In genomic region chr19:17333611-17334413, GRCh38 we compare ENCODE assay signal across 8 cellular contexts. TPM values are rescaled to one million over a fixed set of nuclear protein-coding genes. Genes with fewer than 3 reads are reported as not detected.
DNase-seq lines count a peak whose midpoint lies in the region; ATAC-seq and TF ChIP-seq lines count a peak whose summit lies in the region.

No MANE protein-coding gene starts in this region.

- H3K27me3 Mint-ChIP-seq in Caco-2 (ENCODE audit: insufficient read depth, unreplicated experiment) (no peaks in the 10 kb centered on the region), WTC11 (ENCODE audit: low read depth) (peaks cover 5% of the 10 kb centered on the region)

- DNase-seq in Caco-2 (no peak), WTC11 (ENCODE audit: low spot score) (peak; percentile 61), mesenchymal stem cell (peak; percentile 88), NCI-H1417 treated with DMSO at 0.1 percent for 48 hours (lab: John Stamatoyannopoulos, UW) (no peak)
- DNase-seq in central memory CD4-positive, alpha-beta T cell: peak; percentile 65
- DNase-seq in stimulated activated CD8-positive, alpha-beta memory T cell treated with anti-CD3 and anti-CD28 coated beads, Interleukin-7, amount 100 ng/mL, for 24 hours (ENCODE audit: low read depth): peak; percentile 59

- POLR2A ChIA-PET in Caco-2 (lab: Charles Lee): interaction anchor here (0.6 to 1.3 kb wide), 2 partner anchors 25 to 743 kb away, joined by 4 to 6 read pairs; partner anchors contain the start of gene DDA1
- POLR2A ChIA-PET in WTC11 (lab: Charles Lee): interaction anchor here (0.6 to 1.9 kb wide), 8 partner anchors 11 to 92 kb away, joined by 3 to 11 read pairs (median 4); partner anchors contain the start of genes BABAM1, DDA1 and MRPL34

- peak overlapping the region; percentile 45 to 85 for H3K18ac ChIP-seq in mesenchymal stem cell (ENCODE audit: low read depth in 1 of 2, low read length in 2 of 2)

- H2AK5ac ChIP-seq in mesenchymal stem cell (ENCODE audit: low read length, severe bottlenecking): no peak overlapping the region

- H2BK15ac ChIP-seq in mesenchymal stem cell (ENCODE audit: low read depth, poor library complexity, severe bottlenecking): peak overlapping the region; percentile 80

- H3K14ac ChIP-seq in mesenchymal stem cell (ENCODE audit: low read length in 2 of 2): peak overlapping the region in 1 of 2 experiments; percentile 89

- H2BK5ac ChIP-seq in mesenchymal stem cell (ENCODE audit: low read depth, low read length, poor library complexity, severe bottlenecking): no peak overlapping the region

- TF ChIP-seq CTCF in Caco-2 (IDR thresholded peaks at IDR 0.05; ENCODE audit: insufficient read depth in 1 of 2, low read depth in 1 of 2, low read length in 1 of 2, severe bottlenecking in 1 of 2, unreplicated experiment in 1 of 2) (no peak), WTC11 (IDR thresholded peaks at IDR 0.05) (no peak)

- H3K27ac ChIP-seq in HUES6 (ENCODE audit: low read depth, low read length) (no peak overlapping the region), mesenchymal stem cell (ENCODE audit: low read length, poor library complexity, severe bottlenecking) (no peak overlapping the region)

- H2BK120ac ChIP-seq in mesenchymal stem cell (ENCODE audit: low read depth, low read length): peak overlapping the region; percentile 23

- intact Hi-C loops in Caco-2 (cut with micrococcal nuclease; ENCODE audit: unreplicated experiment): no loop called here

- H3K4me2 ChIP-seq in mesenchymal stem cell (ENCODE audit: low read length, poor library complexity, severe bottlenecking): peak overlapping the region; percentile 90

- H3K4me3 ChIP-seq in Caco-2 (ENCODE audit: low read depth, low read length): peak overlapping the region; percentile 74
- H3K4me3 ChIP-seq in HUES6 (ENCODE audit: low read depth, low read length): peak overlapping the region; percentile 82
- peak overlapping the region; percentile 83 to 88 for H3K4me3 ChIP-seq in mesenchymal stem cell (ENCODE audit: insufficient read depth in 1 of 2, low read depth in 1 of 2, low read length in 2 of 2)

- 34% methylated on average over 52 of the region's 52 CpGs for WGBS in mesenchymal stem cell

- peak overlapping the region in 1 of 2 experiments; percentile 66 for H2BK12ac ChIP-seq in mesenchymal stem cell (ENCODE audit: low read length in 2 of 2)

- H3K4ac ChIP-seq in mesenchymal stem cell (ENCODE audit: low read depth in 1 of 2, low read length in 2 of 2): peak overlapping the region; percentile 35 to 94

- CTCF ChIA-PET in Caco-2 (lab: Charles Lee) (interaction anchor here (1.2 kb wide), 1 partner anchor 42 kb away, joined by 4 read pairs; no protein-coding TSS in a partner anchor), WTC11 (lab: Charles Lee) (interaction anchor here (0.8 to 3.7 kb wide), 16 partner anchors 12 to 162 kb away, joined by 3 to 27 read pairs (median 4); partner anchors contain the start of genes ABHD8, BABAM1, CCDC194 and DDA1)

- peak overlapping the region; percentile 67 for H4K8ac ChIP-seq in mesenchymal stem cell (ENCODE audit: low read length)

- peaks cover 42% of the 10 kb centered on the region for H3K36me3 Mint-ChIP-seq in Caco-2 (ENCODE audit: insufficient read depth, unreplicated experiment)
- peaks cover 11% of the 10 kb centered on the region for H3K36me3 Mint-ChIP-seq in WTC11

- H3K79me1 ChIP-seq in mesenchymal stem cell (replicated peaks; ENCODE audit: low read length, poor library complexity, severe bottlenecking): peaks cover 22% of the 10 kb centered on the region

- H3K27ac Mint-ChIP-seq in Caco-2 (ENCODE audit: unreplicated experiment): no peak overlapping the region
- H3K27ac Mint-ChIP-seq in WTC11: no peak overlapping the region; the same call in 1 of the 2 replicates

- H3K9me3 Mint-ChIP-seq in Caco-2 (ENCODE audit: unreplicated experiment) (no peaks in the 10 kb centered on the region), WTC11 (peaks cover 5% of the 10 kb centered on the region)

- peak; percentile 3 for ATAC-seq in WTC11
- ATAC-seq in GM18909 (IDR thresholded peaks at IDR 0.05; ENCODE audit: poor library complexity, unreplicated experiment): no peak

- H3K27me3 ChIP-seq in Caco-2 (replicated peaks; ENCODE audit: control insufficient read depth, insufficient read depth, low read length): no peaks in the 10 kb centered on the region
- peaks cover 15% of the 10 kb centered on the region for H3K27me3 ChIP-seq in HUES6 (ENCODE audit: control insufficient read depth, insufficient read depth, low read length)
- no peaks in the 10 kb centered on the region for H3K27me3 ChIP-seq in mesenchymal stem cell (ENCODE audit: control insufficient read depth in 1 of 2, insufficient read depth in 1 of 2, low read length in 2 of 2)

- peak overlapping the region; percentile 65 for H3K9ac ChIP-seq in HUES6 (ENCODE audit: low read length)
- peak overlapping the region; percentile 78 for H3K9ac ChIP-seq in mesenchymal stem cell (ENCODE audit: low read length)

- no TSS peak for BruUV-seq in Caco-2 (replicated peaks; lab: Mats Ljungman, UMichigan)

- H3K4me3 Mint-ChIP-seq in Caco-2 (ENCODE audit: unreplicated experiment) (peak overlapping the region; percentile 91), WTC11 (peak overlapping the region; percentile 99)

- H4K91ac ChIP-seq in mesenchymal stem cell (ENCODE audit: low read length): peak overlapping the region; percentile 76

- no peaks in the 10 kb centered on the region for H3K4me1 Mint-ChIP-seq in Caco-2 (ENCODE audit: low read depth, unreplicated experiment)
- H3K4me1 Mint-ChIP-seq in WTC11: peaks cover 32% of the 10 kb centered on the region

- H3K36me3 ChIP-seq in Caco-2 (ENCODE audit: control insufficient read depth, insufficient read depth, low read length): peaks cover 1% of the 10 kb centered on the region; the same call in 1 of the 2 replicates
- no peaks in the 10 kb centered on the region for H3K36me3 ChIP-seq in HUES6 (ENCODE audit: control insufficient read depth, insufficient read depth, low read length)
- peaks cover 18 to 40% of the 10 kb centered on the region in 2 experiments for H3K36me3 ChIP-seq in mesenchymal stem cell (ENCODE audit: control insufficient read depth in 1 of 2, insufficient read depth in 2 of 2, low read depth in 1 of 2, low read length in 2 of 2)

- H3K9me3 ChIP-seq in Caco-2 (no peaks in the 10 kb centered on the region), HUES6 (ENCODE audit: control insufficient read depth, insufficient read depth, low read depth, low read length) (no peaks in the 10 kb centered on the region), mesenchymal stem cell (ENCODE audit: control insufficient read depth, low read length) (no peaks in the 10 kb centered on the region)

- H3K4me1 ChIP-seq in Caco-2 (peaks cover 19% of the 10 kb centered on the region; the same call in 1 of the 2 replicates), HUES6 (ENCODE audit: control insufficient read depth, insufficient read depth, low read length) (peaks cover 17% of the 10 kb centered on the region), mesenchymal stem cell (ENCODE audit: control insufficient read depth, insufficient read depth, low read depth, low read length) (peaks cover 37% of the 10 kb centered on the region)

- peak overlapping the region; percentile 86 for H2AFZ ChIP-seq in mesenchymal stem cell (ENCODE audit: low read depth, low read length)

- peak overlapping the region in 1 of 2 experiments; percentile 73 for H3K23ac ChIP-seq in mesenchymal stem cell (ENCODE audit: low read length in 2 of 2)

TF ChIP-seq in WTC11, 78 proteins besides CTCF, POLR2A, EP300 and RAD21 (continues in another document):
- TF ChIP-seq TEAD1 (CRISPR knock-in tag; IDR thresholded peaks at IDR 0.05) (no peak), ERG (CRISPR knock-in tag; IDR thresholded peaks at IDR 0.05) (0 out of 2 replicates have a peak, but pooled peaks have one; percentile 38), ETV6 (CRISPR knock-in tag; IDR thresholded peaks at IDR 0.05) (no peak), ESRRA (CRISPR knock-in tag; IDR thresholded peaks at IDR 0.05; ENCODE audit: borderline replicate concordance) (peak; percentile 59; the same call in 1 of the 2 replicates), IRF2 (CRISPR knock-in tag; IDR thresholded peaks at IDR 0.05; ENCODE audit: borderline replicate concordance, low read depth) (no peak), GTF2I (CRISPR knock-in tag; conservative IDR thresholded peaks at IDR 0.05) (0 out of 2 replicates have a peak, but pooled peaks have one; percentile 76), HMGA2 (CRISPR knock-in tag; IDR thresholded peaks at IDR 0.05) (no peak), ZNF671 (CRISPR knock-in tag; IDR thresholded peaks at IDR 0.05) (no peak), RELA (CRISPR knock-in tag; IDR thresholded peaks at IDR 0.05; ENCODE audit: borderline replicate concordance) (peak; percentile 9; the same call in 1 of the 2 replicates), KAT7 (CRISPR knock-in tag; IDR thresholded peaks at IDR 0.05; ENCODE audit: borderline replicate concordance) (no peak)

RNA-seq across cellular contexts. Expression of gene ANO8, which starts 0.8 kb away (rescaled TPM):
- total RNA-seq in Caco-2 (2022) (11.5 TPM in 2 replicates), WTC11 (2021) (30.5 to 35.4 TPM (median 32.6 TPM) in 3 replicates)
- polyA plus RNA-seq in mesenchymal stem cell (2013, experiment 1 of 2): 5.5 TPM
- polyA plus RNA-seq in mesenchymal stem cell (2013, experiment 2 of 2): 5.3 TPM

RNA-seq across cellular contexts. Expression of gene GTPBP3, which starts 3.5 kb away (rescaled TPM):
- total RNA-seq in Caco-2 (2022) (50.1 and 50.7 TPM in 2 replicates), WTC11 (2021) (79.1 to 93.0 TPM (median 80.8 TPM) in 3 replicates)
- polyA plus RNA-seq in mesenchymal stem cell (2013, experiment 1 of 2): 8.4 TPM
- 8.6 TPM for polyA plus RNA-seq in mesenchymal stem cell (2013, experiment 2 of 2)

RNA-seq across cellular contexts. Expression of gene DDA1, which starts 24.4 kb away (rescaled TPM):
- total RNA-seq in Caco-2 (2022) (43.8 and 55.6 TPM in 2 replicates), WTC11 (2021) (36.2 to 42.8 TPM (median 37.0 TPM) in 3 replicates)
- 151 TPM for polyA plus RNA-seq in mesenchymal stem cell (2013, experiment 1 of 2)
- 152 TPM for polyA plus RNA-seq in mesenchymal stem cell (2013, experiment 2 of 2)

RNA-seq across cellular contexts. Expression of gene MRPL34, which starts 28.1 kb away (rescaled TPM):
- total RNA-seq in Caco-2 (2022): 78.9 and 88.5 TPM in 2 replicates
- 117 to 130 TPM (median 122 TPM) in 3 replicates for total RNA-seq in WTC11 (2021)
- polyA plus RNA-seq in mesenchymal stem cell (2013, experiment 1 of 2): 81.3 TPM
- polyA plus RNA-seq in mesenchymal stem cell (2013, experiment 2 of 2): 83.5 TPM

RNA-seq across cellular contexts. Expression of gene ABHD8, which starts 30.6 kb away (rescaled TPM):
- total RNA-seq in Caco-2 (2022) (9.4 and 11.3 TPM in 2 replicates), WTC11 (2021) (13.2 to 18.1 TPM (median 17.6 TPM) in 3 replicates)
- polyA plus RNA-seq in mesenchymal stem cell (2013, experiment 1 of 2): 5.3 TPM
- polyA plus RNA-seq in mesenchymal stem cell (2013, experiment 2 of 2): 5.1 TPM

Comparison
In these comparisons a context has a peak if more than half of its experiments do, and no peak if none do; other contexts are left out.
1. DNase-seq: peak in WTC11 (single experiment), central memory CD4-positive, alpha-beta T cell (single experiment), mesenchymal stem cell (single experiment) and stimulated activated CD8-positive, alpha-beta memory T cell treated with anti-CD3 and anti-CD28 coated beads, Interleukin-7, amount 100 ng/mL, for 24 hours (single experiment); none in Caco-2 (0 of 2) and NCI-H1417 treated with DMSO at 0.1 percent for 48 hours (single experiment).
2. Peak in every context shown above with its lines, with median percentiles within 50 percentile points of each other: H3K4me3 ChIP-seq.